Comparison of ENCODE assay signal across 16 cellular contexts in genomic region chr4:7902101-7902553, GRCh38. TPM values are rescaled to one million over a fixed set of nuclear protein-coding genes. Genes with fewer than 3 reads are reported as not detected.
A peak's percentile ranks its signal among the peaks of the same experiment; 100 is the strongest.
DNase-seq lines count a peak whose midpoint lies in the region; ATAC-seq and TF ChIP-seq lines count a peak whose summit lies in the region.
"Had no signal": no experiment of that assay in that cellular context is flagged by ENCODE, and none has a peak within 500 bp of the region (broad histone marks: within the 10 kb centered on the region; RNA-seq: fewer than 3 reads in every experiment).

No MANE protein-coding gene starts in this region.

- no peak overlapping the region for H3K18ac ChIP-seq in mesendoderm (ENCODE audit: low read length)

- no peak overlapping the region for H4K5ac ChIP-seq in mesendoderm (ENCODE audit: low read length)

- no peak overlapping the region for H3K4me2 ChIP-seq in mesendoderm (ENCODE audit: low read length)

- H3K27ac ChIP-seq in right atrium auricular region: peak overlapping the region; percentile 9 to 56
- no peak overlapping the region for H3K27ac ChIP-seq in mesendoderm (ENCODE audit: low read depth, low read length)
- H3K27ac ChIP-seq: thyroid gland had no signal

- H3K79me2 ChIP-seq in mesendoderm (ENCODE audit: control insufficient read depth, insufficient read depth, low read length): peaks cover 58% of the 10 kb centered on the region

- no peak for DNase-seq in right atrium auricular region (ENCODE audit: low spot score)
- DNase-seq in Right ventricle myocardium inferior (ENCODE audit: missing footprints): no peak
- DNase-seq in mesendoderm: peak; percentile 38
- DNase-seq in middle frontal gyrus (ENCODE audit: extremely low spot score, low spot score): no peak
- no peak for DNase-seq in activated CD4-positive, alpha-beta T cell treated with anti-CD3 and anti-CD28 coated beads, Interleukin-2, amount 50 U/mL, for 48 hours
- no peak for DNase-seq in medulla oblongata (ENCODE audit: extremely low spot score)
- DNase-seq: ACHN; activated CD4-positive, alpha-beta memory T cell treated with anti-CD3 and anti-CD28 coated beads for 36 hours; heart right ventricle; left cardiac atrium; NCI-H446 treated with DMSO at 0.1 percent for 48 hours; RPMI8226; T-helper 9 cell; thyroid gland had no signal

- no peak overlapping the region for H2BK15ac ChIP-seq in mesendoderm (replicated peaks; ENCODE audit: low read depth)

- H4K8ac ChIP-seq in mesendoderm (ENCODE audit: low read depth, low read length): no peak overlapping the region

- H3K79me1 ChIP-seq in mesendoderm (ENCODE audit: low read length): peaks cover 37% of the 10 kb centered on the region

- H3K23ac ChIP-seq in mesendoderm (ENCODE audit: low read length): no peak overlapping the region

- H3K56ac ChIP-seq in mesendoderm (ENCODE audit: low read length): no peak overlapping the region

- no peaks in the 10 kb centered on the region for H3K36me3 ChIP-seq in right atrium auricular region
- H3K36me3 ChIP-seq in mesendoderm (ENCODE audit: control insufficient read depth, insufficient read depth, low read length): no peaks in the 10 kb centered on the region
- H3K36me3 ChIP-seq: heart right ventricle, thyroid gland had no signal

- H3K27me3 ChIP-seq in right atrium auricular region (no peaks in the 10 kb centered on the region), mesendoderm (ENCODE audit: insufficient read depth, low read length, poor library complexity) (no peaks in the 10 kb centered on the region)
- H3K27me3 ChIP-seq: heart right ventricle, thyroid gland had no signal

- WGBS in mesendoderm (ENCODE audit: extremely low coverage, insufficient coverage, low lambda C conversion rate): no CpG with 5 or more reads among the region's 7 CpGs

- no peak overlapping the region for H3K4ac ChIP-seq in mesendoderm (ENCODE audit: low read depth, low read length)

- H3K4me3 ChIP-seq in right atrium auricular region (no peak overlapping the region), mesendoderm (ENCODE audit: low read length) (no peak overlapping the region)
- H3K4me3 ChIP-seq: heart right ventricle, thyroid gland had no signal

- ATAC-seq in Right ventricle myocardium inferior (no peak), SK-N-SH treated with all-trans-retinoic acid at 6 μM for 48 hours (peak; percentile 4; the same call in 2 of the 3 replicates), HG03378 (IDR thresholded peaks at IDR 0.05; ENCODE audit: unreplicated experiment) (no peak)
- ATAC-seq: heart right ventricle had no signal

- no peak overlapping the region for H2BK120ac ChIP-seq in mesendoderm (ENCODE audit: low read depth, low read length)

- no peak overlapping the region for H2BK5ac ChIP-seq in mesendoderm (ENCODE audit: low read length)

- no peak overlapping the region for H2AK5ac ChIP-seq in mesendoderm (ENCODE audit: low read length)

- no peaks in the 10 kb centered on the region for H3K9me3 ChIP-seq in right atrium auricular region
- H3K9me3 ChIP-seq: heart right ventricle, thyroid gland had no signal

- H3K4me1 ChIP-seq in right atrium auricular region (peaks cover 0 to 62% of the 10 kb centered on the region in 2 donors), mesendoderm (ENCODE audit: control insufficient read depth, low read depth, low read length) (peaks cover 28% of the 10 kb centered on the region)

- H3K9ac ChIP-seq in mesendoderm (ENCODE audit: low read length): no peak overlapping the region

- intact Hi-C loops in Right ventricle myocardium inferior (cut with DNase I): no loop called here

- TF ChIP-seq CTCF in right atrium auricular region (IDR thresholded peaks at IDR 0.05): no peak

TF ChIP-seq in SK-N-SH treated with all-trans-retinoic acid at 6 μM for 48 hours, 23 proteins besides CTCF, POLR2A, EP300 and RAD21:
- TF ChIP-seq BACH2 (CRISPR knock-in tag; IDR thresholded peaks at IDR 0.05; ENCODE audit: borderline replicate concordance) (peak; percentile 74; the same call in 1 of the 2 replicates), ZFP30 (CRISPR knock-in tag; IDR thresholded peaks at IDR 0.05) (no peak), ZNF565 (CRISPR knock-in tag; conservative IDR thresholded peaks at IDR 0.05; ENCODE audit: low read depth) (no peak), CSDC2 (CRISPR knock-in tag; IDR thresholded peaks at IDR 0.05) (no peak), TCF4 (CRISPR knock-in tag; IDR thresholded peaks at IDR 0.05; ENCODE audit: borderline replicate concordance) (peak; percentile 85; the same call in 1 of the 2 replicates), ZFP3 (CRISPR knock-in tag; IDR thresholded peaks at IDR 0.05) (no peak), POU6F1 (CRISPR knock-in tag; IDR thresholded peaks at IDR 0.05; ENCODE audit: borderline replicate concordance, low read depth) (no peak), GLIS3 (CRISPR knock-in tag; IDR thresholded peaks at IDR 0.05) (0 out of 2 replicates have a peak, but pooled peaks have one; percentile 53), ISL1 (CRISPR knock-in tag; IDR thresholded peaks at IDR 0.05) (peak; percentile 67), TSHZ2 (CRISPR knock-in tag; IDR thresholded peaks at IDR 0.05) (peak; percentile 81; the same call in 1 of the 2 replicates)

RNA-seq across cellular contexts. Expression of gene AFAP1, which starts 37.5 kb away (rescaled TPM):
- total RNA-seq in right atrium auricular region (10 to 100 TPM; 16.2 to 27.2 TPM), Right ventricle myocardium inferior (8.0 TPM)
- polyA plus RNA-seq in mesendoderm (2013, experiment 1 of 2): 11.2 TPM
- polyA plus RNA-seq in mesendoderm (2013, experiment 2 of 2): 11.4 TPM
